ENCODE assay signal across 30 cellular contexts in genomic region chr2:215315301-215315700, GRCh38. TPM values are rescaled to one million over a fixed set of nuclear protein-coding genes. Genes with fewer than 3 reads are reported as not detected.
DNase-seq lines count a peak whose midpoint lies in the region; ATAC-seq, FAIRE-seq and TF ChIP-seq lines count a peak whose summit lies in the region.
"Had no signal": no experiment of that assay in that cellular context is flagged by ENCODE, and none has a peak within 500 bp of the region (broad histone marks: within the 10 kb centered on the region; RNA-seq: fewer than 3 reads in every experiment).

No MANE protein-coding gene starts in this region.

- peak overlapping the region; percentile 95 for H3K4me2 ChIP-seq in PC-9
- H3K4me2 ChIP-seq in GM12878 (ENCODE audit: control insufficient read depth, insufficient read depth) = peak overlapping the region; percentile 42; the same call in 1 of the 2 replicates

- no peak for ATAC-seq in stimulated activated naive CD8-positive, alpha-beta T cell treated with anti-CD3 and anti-CD28 coated beads, Interleukin-15, Interleukin-2, amounts not matched to agents 100 U/mL and 50 U/mL, for 24 hours
- ATAC-seq in GM12878 = no peak
- ATAC-seq: heart left ventricle, left ventricle myocardium superior had no signal

- FAIRE-seq in GM12878 (lab: Jason Lieb, UNC) = no peak
- FAIRE-seq: G401.6, kidney, small intestine had no signal

- no peak overlapping the region for H3K27ac Mint-ChIP-seq in stimulated activated naive CD8-positive, alpha-beta T cell treated with anti-CD3 and anti-CD28 coated beads, Interleukin-15, Interleukin-2, amounts not matched to agents 100 ng/mL and 50 ng/mL, for 24 hours
- H3K27ac Mint-ChIP-seq: B cell had no signal

- BruUV-seq in PC-9 (replicated peaks; lab: Mats Ljungman, UMichigan) = no TSS peak
- no TSS peak for BruUV-seq in GM12878 (replicated peaks; lab: Mats Ljungman, UMichigan)

- no peak for TF ChIP-seq RAD21 in GM12878 (IDR thresholded peaks at IDR 0.05; ENCODE audit: insufficient read depth, low read depth, low read length)

- H3F3A ChIP-seq in PC-9 (ENCODE audit: insufficient read depth, low read depth) = peaks cover 18% of the 10 kb centered on the region; the same call in 1 of the 2 replicates

- peaks cover 65% of the 10 kb centered on the region for H3K36me3 ChIP-seq in PC-9 (ENCODE audit: low read depth)
- H3K36me3 ChIP-seq in GM12878 (ENCODE audit: control insufficient read depth in 2 of 2, insufficient read depth in 2 of 2, low read length in 1 of 2) = peaks cover 0 to 31% of the 10 kb centered on the region in 2 experiments; a peak in 3 of 4 replicates

- no peaks in the 10 kb centered on the region for H3K27me3 Mint-ChIP-seq in stimulated activated naive CD8-positive, alpha-beta T cell treated with anti-CD3 and anti-CD28 coated beads, Interleukin-15, Interleukin-2, amounts not matched to agents 100 ng/mL and 50 ng/mL, for 24 hours
- H3K27me3 Mint-ChIP-seq: B cell had no signal

- H3K9me3 ChIP-seq in PC-9 (ENCODE audit: insufficient read depth, low read depth) = no peaks in the 10 kb centered on the region
- H3K9me3 ChIP-seq in GM12878 (replicated peaks; ENCODE audit: control insufficient read depth, insufficient read depth, low read length) = no peaks in the 10 kb centered on the region; the same call in 2 of the 3 replicates
- H3K9me3 ChIP-seq: esophagus muscularis mucosa, heart left ventricle, Peyer's patch had no signal

- no peaks in the 10 kb centered on the region for H3K9me2 ChIP-seq in PC-9 (ENCODE audit: insufficient read depth)

- POLR2A ChIA-PET in PC-9 (lab: Charles Lee; ENCODE audit: unreplicated experiment) = interaction anchor here (0.6 to 0.7 kb wide), 2 partner anchors 183 to 1415 kb away, joined by 4 to 14 read pairs; no protein-coding TSS in a partner anchor
- POLR2A ChIA-PET in GM12878 (lab: Charles Lee) = no interaction called here

- TF ChIP-seq CTCF in PC-9 (conservative IDR thresholded peaks at IDR 0.05) (no peak), GM12878 (IDR thresholded peaks at IDR 0.05 in 2 of 3, conservative IDR thresholded peaks at IDR 0.05 in 1 of 3; ENCODE audit: control insufficient read depth in 2 of 3, extremely low read depth in 1 of 3, insufficient read depth in 1 of 3, low read depth in 3 of 3, low read length in 3 of 3) (no peak), coronary artery (IDR thresholded peaks at IDR 0.05) (no peak)

- SMC1A ChIA-PET in GM12878 (lab: Charles Lee; ENCODE audit: uncharacterized antibody, unreplicated experiment) = interaction anchor here (0.7 to 1.7 kb wide), 3 partner anchors 21 to 91 kb away, joined by 3 to 5 read pairs (median 3); no protein-coding TSS in a partner anchor

- in situ Hi-C loops in GM12878 (cut with MboI) = no loop called here

- intact Hi-C loops in PC-9 (cut with micrococcal nuclease; ENCODE audit: unreplicated experiment) = no loop called here
- intact Hi-C loops in GM12878 (cut with micrococcal nuclease; ENCODE audit: unreplicated experiment) = loop anchor here (10.0 kb wide), 1 partner anchor 520 kb away; no protein-coding TSS in a partner anchor

- peaks cover 74% of the 10 kb centered on the region for H3K79me2 ChIP-seq in PC-9 (ENCODE audit: low read depth)
- H3K79me2 ChIP-seq in GM12878 (ENCODE audit: control insufficient read depth, insufficient read depth, low read length) = peaks cover 54% of the 10 kb centered on the region

- DNase-seq in stimulated activated naive CD8-positive, alpha-beta T cell treated with anti-CD3 and anti-CD28 coated beads, Interleukin-15, Interleukin-2, amounts not matched to agents 100 U/mL and 50 U/mL, for 24 hours = no peak
- DNase-seq in PC-9 (no peak), GM12878 (ENCODE audit: low read depth, low spot score) (no peak), hypothalamus (lab: John Stamatoyannopoulos, UW) (no peak), GM19240 (ENCODE audit: insufficient read length, low spot score) (no peak), coronary artery (ENCODE audit: low spot score) (no peak)
- DNase-seq: ACHN; activated CD4-positive, alpha-beta T cell treated with anti-CD3 and anti-CD28 coated beads for 48 hours; activated effector memory CD4-positive, alpha-beta T cell treated with anti-CD3 and anti-CD28 coated beads, Interleukin-2, amount 50 U/mL, for 16 hours; dermis blood vessel endothelial cell; foreskin fibroblast; GM23248; heart left ventricle; kidney; left ventricle myocardium superior; MV-4-11; NCI-H1436; NCI-H2081; NCI-H2227 treated with DMSO at 0.1 percent for 48 hours; NCI-H69; Peyer's patch; SHP77 treated with DMSO at 0.1 percent for 48 hours; small intestine; stimulated activated naive CD4-positive, alpha-beta T cell treated with Interleukin-2 at 50 U/mL for 16 hours; WERI-Rb-1 had no signal

- H2AFZ ChIP-seq in PC-9 (no peak overlapping the region), GM12878 (ENCODE audit: control insufficient read depth, low read depth, low read length) (no peak overlapping the region)
- H2AFZ ChIP-seq: GM23248 had no signal

- H3K9me3 Mint-ChIP-seq in stimulated activated naive CD8-positive, alpha-beta T cell treated with anti-CD3 and anti-CD28 coated beads, Interleukin-15, Interleukin-2, amounts not matched to agents 100 ng/mL and 50 ng/mL, for 24 hours = no peaks in the 10 kb centered on the region

- TF ChIP-seq POLR2A in GM12878 (IDR thresholded peaks at IDR 0.05; ENCODE audit: low read depth, low read length) = no peak

- H3K9ac ChIP-seq in GM12878 (ENCODE audit: control insufficient read depth, insufficient read depth, low read length) = no peak overlapping the region
- H3K9ac ChIP-seq: GM23248 had no signal

- CTCF ChIA-PET in PC-9 (lab: Charles Lee) (no interaction called here), GM12878 (lab: Yijun Ruan, JAX) (no interaction called here)

- RAD21 ChIA-PET in GM12878 (lab: Charles Lee; ENCODE audit: unreplicated experiment) = no interaction called here

- no peak for TF ChIP-seq EP300 in GM12878 (IDR thresholded peaks at IDR 0.05; ENCODE audit: borderline replicate concordance in 1 of 2, control insufficient read depth in 1 of 2, low read depth in 2 of 2, low read length in 2 of 2)

- H4K20me1 ChIP-seq in PC-9 (ENCODE audit: insufficient read depth) (no peaks in the 10 kb centered on the region), GM12878 (ENCODE audit: control insufficient read depth, insufficient read depth) (no peaks in the 10 kb centered on the region)

- peak overlapping the region; percentile 46 for H3K4me3 Mint-ChIP-seq in stimulated activated naive CD8-positive, alpha-beta T cell treated with anti-CD3 and anti-CD28 coated beads, Interleukin-15, Interleukin-2, amounts not matched to agents 100 ng/mL and 50 ng/mL, for 24 hours
- H3K4me3 Mint-ChIP-seq: B cell, brain had no signal

- peak overlapping the region; percentile 2; the same call in 1 of the 2 replicates for H3K4me3 ChIP-seq in PC-9
- no peak overlapping the region for H3K4me3 ChIP-seq in GM12878
- no peak overlapping the region for H3K4me3 ChIP-seq in coronary artery
- H3K4me3 ChIP-seq: esophagus muscularis mucosa, GM23248, heart left ventricle, Peyer's patch had no signal

- H3K27me3 ChIP-seq in PC-9 (ENCODE audit: insufficient read depth, low read depth) (no peaks in the 10 kb centered on the region), GM12878 (replicated peaks in 1 of 2; ENCODE audit: control insufficient read depth in 2 of 2, insufficient read depth in 2 of 2, low read length in 1 of 2) (no peaks in the 10 kb centered on the region)
- H3K27me3 ChIP-seq: esophagus muscularis mucosa, heart left ventricle, Peyer's patch had no signal

- H3K27ac ChIP-seq in PC-9 (peak overlapping the region; percentile 32), GM12878 (ENCODE audit: control insufficient read depth, insufficient read depth) (0 out of 2 replicates have a peak overlapping the region, but pooled peaks have one; percentile 18), coronary artery (no peak overlapping the region)
- H3K27ac ChIP-seq: esophagus muscularis mucosa, GM23248, heart left ventricle, Peyer's patch, WERI-Rb-1 had no signal

- H3K4me1 ChIP-seq in PC-9 (replicated peaks; ENCODE audit: insufficient read depth) = peaks cover 43% of the 10 kb centered on the region
- no peaks in the 10 kb centered on the region; the same call in 1 of the 2 replicates for H3K4me1 ChIP-seq in GM12878 (ENCODE audit: control insufficient read depth, insufficient read depth, low read length)

- peaks cover 74% of the 10 kb centered on the region for H3K36me3 Mint-ChIP-seq in stimulated activated naive CD8-positive, alpha-beta T cell treated with anti-CD3 and anti-CD28 coated beads, Interleukin-15, Interleukin-2, amounts not matched to agents 100 ng/mL and 50 ng/mL, for 24 hours (ENCODE audit: low read depth)

- 88% methylated on average over 2 of the region's 2 CpGs for WGBS in GM12878 (ENCODE audit: insufficient coverage, insufficient replicate concordance, low lambda C conversion rate, missing lambda C conversion rate)

- H3K4me1 Mint-ChIP-seq in stimulated activated naive CD8-positive, alpha-beta T cell treated with anti-CD3 and anti-CD28 coated beads, Interleukin-15, Interleukin-2, amounts not matched to agents 100 ng/mL and 50 ng/mL, for 24 hours (ENCODE audit: low read depth) = peaks cover 42% of the 10 kb centered on the region

TF ChIP-seq in GM12878, 131 proteins besides CTCF, POLR2A, EP300 and RAD21 (continues in another document):
- TF ChIP-seq ZZZ3 (IDR thresholded peaks at IDR 0.05; ENCODE audit: control insufficient read depth, insufficient read length, low read depth) = no peak
- TF ChIP-seq SREBF2 (IDR thresholded peaks at IDR 0.05; ENCODE audit: low read length) = no peak
- TF ChIP-seq SUPT20H (IDR thresholded peaks at IDR 0.05; ENCODE audit: borderline replicate concordance, control insufficient read depth, low read depth, low read length) = no peak
- TF ChIP-seq CHD4 (IDR thresholded peaks at IDR 0.05) = no peak
- no peak for TF ChIP-seq KAT2A (conservative IDR thresholded peaks at IDR 0.05; ENCODE audit: control insufficient read depth, low read depth, low read length)

RNA-seq across cellular contexts. Expression of gene ATIC, which starts 3.4 kb away (rescaled TPM):
- 285 and 290 TPM in 2 replicates for total RNA-seq in PC-9 (2021)
- 135 TPM in 2 replicates for total RNA-seq in GM12878 (2013; cell fraction: nucleolus; rRNA removed)
- total RNA-seq in GM12878 (2014; rRNA removed) = 80.4 and 87.9 TPM in 2 replicates
- 45.1 and 58.7 TPM in 2 replicates for total RNA-seq in GM12878 (2014; rRNA removed; fragmentation: Illumina TruSeq; extraction: Trizol)
- total RNA-seq in GM12878 (2021) = 289 and 300 TPM in 2 replicates
- polyA plus RNA-seq in GM12878 (2011; ENCODE audit: low read depth) = 331 TPM
- polyA plus RNA-seq in GM12878 (2011; rRNA removed) = 140 and 192 TPM in 2 replicates
- 180 and 182 TPM in 2 replicates for polyA plus RNA-seq in GM12878 (2011; cell fraction: cytosol; rRNA removed)
- polyA plus RNA-seq in GM12878 (2011; cell fraction: nucleus; rRNA removed) = 200 and 239 TPM in 2 replicates
- polyA plus RNA-seq in GM12878 (2012) = 219 and 289 TPM in 2 replicates
- polyA plus RNA-seq in GM12878 (2014; fragmentation: Illumina TruSeq; extraction: Trizol) = 348 and 366 TPM in 2 replicates
- polyA plus RNA-seq in GM12878 (2014; fragmentation: Nextera tagmentation; extraction: Ambion mirVana) = 100 to 1,000 TPM; 313 to 518 TPM
- polyA plus RNA-seq in GM12878 (2014; rRNA removed) = 174 and 183 TPM in 2 replicates
- polyA plus RNA-seq in GM12878 (2016; fragmentation: Nextera tagmentation; extraction: Ambion mirVana) = 100 to 1,000 TPM; 384 to 407 TPM
- 236 and 397 TPM in 2 replicates for polyA minus RNA-seq in GM12878 (2011; rRNA and poly(A)+ RNA removed)
- 142 and 164 TPM in 2 replicates for polyA minus RNA-seq in GM12878 (2011; cell fraction: cytosol; rRNA and poly(A)+ RNA removed)
- 59.2 and 86.9 TPM in 2 replicates for polyA minus RNA-seq in GM12878 (2011; cell fraction: nucleus; rRNA and poly(A)+ RNA removed)

Comparison
In these comparisons a context has a peak if more than half of its experiments do, and no peak if none do; other contexts are left out.
1. H3K27ac ChIP-seq: peak in PC-9 (single experiment) and GM12878 (single experiment); none in coronary artery (0 of 2).